Comparison of ENCODE assay signal across 8 cellular contexts in genomic region chr15:74635228-74635627, GRCh38. TPM values are rescaled to one million over a fixed set of nuclear protein-coding genes. Genes with fewer than 3 reads are reported as not detected.
DNase-seq lines count a peak whose midpoint lies in the region; ATAC-seq and TF ChIP-seq lines count a peak whose summit lies in the region.

No MANE protein-coding gene starts in this region.

- no peak overlapping the region for H3K27ac Mint-ChIP-seq in osteocyte (ENCODE audit: unreplicated experiment)

- peak; percentile 91 for TF ChIP-seq CTCF in fibroblast of the aortic adventitia (IDR thresholded peaks at IDR 0.05; ENCODE audit: insufficient read depth, low read length)
- TF ChIP-seq CTCF in osteocyte (IDR thresholded peaks at IDR 0.05): peak; percentile 94
- peak; percentile 76 to 89 (median 81) for TF ChIP-seq CTCF in tibial nerve (IDR thresholded peaks at IDR 0.05)

- H3K9me3 ChIP-seq in tibial nerve: no peaks in the 10 kb centered on the region

- H3K27me3 Mint-ChIP-seq in osteocyte (ENCODE audit: unreplicated experiment): no peaks in the 10 kb centered on the region

- no peaks in the 10 kb centered on the region for H3K27me3 ChIP-seq in tibial nerve

- H3K4me3 Mint-ChIP-seq in osteocyte (ENCODE audit: unreplicated experiment): no peak overlapping the region

- WGBS in tibial nerve, 2 donors: 17 to 26% methylated on average over 5 of the region's 5 CpGs

- H3K4me3 ChIP-seq in fibroblast of the aortic adventitia (ENCODE audit: low read depth, low read length) (no peak overlapping the region), tibial nerve (no peak overlapping the region)

- DNase-seq in DMS53 (lab: John Stamatoyannopoulos, UW) (peak; percentile 81), RKO (ENCODE audit: low spot score) (peak; percentile 72), activated T-helper 1 cell treated with Interleukin-2 at 50 U/mL for 16 hours (ENCODE audit: low read depth) (peak; percentile 52), fibroblast of the aortic adventitia (ENCODE audit: low read depth) (peak; percentile 72), osteocyte (ENCODE audit: extremely low spot score, unreplicated experiment) (no peak), tibial nerve (ENCODE audit: low spot score in 2 of 2) (peak in 1 of 2 donors; percentile 62)

- H3K4me1 Mint-ChIP-seq in osteocyte (ENCODE audit: unreplicated experiment): no peaks in the 10 kb centered on the region

- peak; percentile 58 for ATAC-seq in HG02759 (IDR thresholded peaks at IDR 0.05; ENCODE audit: unreplicated experiment)
- no peak for ATAC-seq in GM21515 (IDR thresholded peaks at IDR 0.05; ENCODE audit: unreplicated experiment)

- H3K9me3 Mint-ChIP-seq in osteocyte (ENCODE audit: unreplicated experiment): no peaks in the 10 kb centered on the region

- no peak for TF ChIP-seq POLR2A in tibial nerve (IDR thresholded peaks at IDR 0.05)

- H3K4me1 ChIP-seq in tibial nerve: no peaks in the 10 kb centered on the region

- H3K36me3 Mint-ChIP-seq in osteocyte (ENCODE audit: unreplicated experiment): peaks cover 32% of the 10 kb centered on the region

- peaks cover 0 to 99% (median 30%) of the 10 kb centered on the region in 3 donors for H3K36me3 ChIP-seq in tibial nerve

- H3K27ac ChIP-seq in tibial nerve: no peak overlapping the region

- TF ChIP-seq EP300 in tibial nerve (IDR thresholded peaks at IDR 0.05): no peak

RNA-seq across cellular contexts. Expression of gene CLK3, which starts 19.6 kb away (rescaled TPM):
- 41.5 and 52.6 TPM in 2 replicates for total RNA-seq in fibroblast of the aortic adventitia (ENCODE audit: low replicate concordance)
- 51.3 and 53.2 TPM in 2 replicates for total RNA-seq in osteocyte
- total RNA-seq in tibial nerve: 100 to 1,000 TPM; 130 to 181 (median 138) TPM
